In genomic region chr9:16449331-16449730, GRCh38 we compare ENCODE assay signal across 18 cellular contexts.
"Had no signal": no experiment of that assay in that cellular context is flagged by ENCODE, and none has a peak within 500 bp of the region (broad histone marks: within the 10 kb centered on the region; RNA-seq: fewer than 3 reads in every experiment).

No MANE protein-coding gene starts in this region.

- ATAC-seq: gastrocnemius medialis; stimulated activated effector memory CD8-positive, alpha-beta T cell treated with anti-CD3 and anti-CD28 coated beads, Interleukin-12 subunit alpha, Interleukin-12 subunit beta, amount 100 ng/mL, for 72 hours; stimulated activated naive CD8-positive, alpha-beta T cell treated with anti-CD3 and anti-CD28 coated beads, Interleukin-15, amount 100 ng/mL, for 72 hours had no signal

- H3K27ac ChIP-seq: coronary artery, esophagus squamous epithelium, gastrocnemius medialis, neutrophil, ovary, prostate gland, right atrium auricular region, tibial artery had no signal

- H3K4me1 ChIP-seq: gastrocnemius medialis, prostate gland, right atrium auricular region, tibial artery had no signal

- H3K4me3 ChIP-seq: coronary artery, esophagus squamous epithelium, gastrocnemius medialis, ovary, prostate gland, right atrium auricular region, tibial artery had no signal

- H3K9me3 ChIP-seq: esophagus squamous epithelium, gastrocnemius medialis, neutrophil, ovary, prostate gland, right atrium auricular region, tibial artery had no signal

- H3K27me3 ChIP-seq: esophagus squamous epithelium, gastrocnemius medialis, neutrophil, ovary, right atrium auricular region, tibial artery had no signal

- DNase-seq: activated CD4-positive, alpha-beta memory T cell treated with anti-CD3 and anti-CD28 coated beads, Interleukin-2, amount 10 ng/mL, durations not matched to agents 7 days and 5 days; activated CD4-positive, alpha-beta T cell treated with anti-CD3 and anti-CD28 coated beads, Interleukin-2, amount 10 ng/mL, durations not matched to agents 24 days and 14 days; activated effector memory CD4-positive, alpha-beta T cell treated with anti-CD3 and anti-CD28 coated beads, Interleukin-2, amount 50 U/mL, for 16 hours; activated naive CD4-positive, alpha-beta T cell treated with anti-CD3 and anti-CD28 coated beads, Interleukin-2, amount 10 ng/mL, durations not matched to agents 7 days and 5 days; cerebellar nuclear complex; esophagus squamous epithelium; gastrocnemius medialis; hypothalamus; mesenchymal stem cell; ovary; stimulated activated CD4-positive, alpha-beta T cell treated with anti-CD3 and anti-CD28 coated beads, Interleukin-2, amount 100 ng/mL, for 24 hours; stimulated activated naive CD8-positive, alpha-beta T cell treated with anti-CD3 and anti-CD28 coated beads, Interleukin-15, amount 100 ng/mL, for 72 hours; tibial artery had no signal

- H3K36me3 ChIP-seq: esophagus squamous epithelium, gastrocnemius medialis, neutrophil, ovary, prostate gland, right atrium auricular region, tibial artery had no signal
